Comparison of ENCODE assay signal across 11 cellular contexts in the genomic region with DNA sequence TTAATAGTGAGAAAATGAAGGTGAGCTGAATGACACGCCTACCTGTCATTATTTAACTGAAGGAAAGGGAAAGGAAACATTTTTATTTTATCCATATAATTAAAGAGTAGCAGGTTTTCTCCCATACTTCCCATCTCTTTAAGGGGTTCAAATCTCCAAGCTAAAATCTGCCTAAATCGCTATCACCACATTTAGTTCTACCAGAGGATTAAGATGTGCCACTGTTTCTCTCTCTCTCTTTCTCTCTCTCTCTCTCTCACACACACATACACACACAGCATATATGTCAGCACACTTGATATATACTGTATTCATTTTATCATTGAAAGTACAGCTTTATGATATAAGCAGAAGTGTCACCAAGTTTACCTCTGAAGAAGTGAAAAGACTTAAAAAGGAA. TPM values are rescaled to one million over a fixed set of nuclear protein-coding genes. Genes with fewer than 3 reads are reported as not detected.
DNase-seq lines count a peak whose midpoint lies in the region; ATAC-seq, FAIRE-seq and TF ChIP-seq lines count a peak whose summit lies in the region.
"Had no signal": no experiment of that assay in that cellular context is flagged by ENCODE, and none has a peak within 500 bp of the region (broad histone marks: within the 10 kb centered on the region; RNA-seq: fewer than 3 reads in every experiment).

No MANE protein-coding gene starts in this region.

- TF ChIP-seq CTCF in Loucy (conservative IDR thresholded peaks at IDR 0.05; ENCODE audit: low read length), result no peak
- TF ChIP-seq CTCF in GM12878 (IDR thresholded peaks at IDR 0.05 in 2 of 3, conservative IDR thresholded peaks at IDR 0.05 in 1 of 3; ENCODE audit: control insufficient read depth in 2 of 3, extremely low read depth in 1 of 3, insufficient read depth in 1 of 3, low read depth in 3 of 3, low read length in 3 of 3), result no peak
- no peak for TF ChIP-seq CTCF in nephron progenitor cell (IDR thresholded peaks at IDR 0.05)
- TF ChIP-seq CTCF in GM20000 (IDR thresholded peaks at IDR 0.05; ENCODE audit: extremely low read depth, missing control alignments), result no peak

- no TSS peak for BruUV-seq in GM12878 (replicated peaks; lab: Mats Ljungman, UMichigan)

- RAD21 ChIA-PET in GM12878 (lab: Charles Lee; ENCODE audit: unreplicated experiment), result interaction anchor here (0.7 to 19.4 kb wide), 10 partner anchors 9 to 124 kb away, joined by 3 to 294 read pairs (median 10); partner anchors contain the start of gene GPR155

- no peaks in the 10 kb centered on the region for H3K27me3 Mint-ChIP-seq in CD8-positive, alpha-beta memory T cell
- no peaks in the 10 kb centered on the region for H3K27me3 Mint-ChIP-seq in nephron progenitor cell (ENCODE audit: low read depth, poor library complexity)

- no peak for TF ChIP-seq POLR2A in GM12878 (IDR thresholded peaks at IDR 0.05; ENCODE audit: low read depth, low read length)

- TF ChIP-seq RAD21 in GM12878 (IDR thresholded peaks at IDR 0.05; ENCODE audit: insufficient read depth, low read depth, low read length), result no peak

- ATAC-seq in GM12878 (peak; percentile 9), HG03097 (IDR thresholded peaks at IDR 0.05; ENCODE audit: low FRiP score, unreplicated experiment) (no peak), HG02763 (IDR thresholded peaks at IDR 0.05; ENCODE audit: unreplicated experiment) (no peak)

- H3K36me3 ChIP-seq in CD8-positive, alpha-beta memory T cell (ENCODE audit: insufficient read depth, low read length), result peaks cover 7% of the 10 kb centered on the region
- no peaks in the 10 kb centered on the region for H3K36me3 ChIP-seq in Loucy (ENCODE audit: insufficient read depth, low read length)
- H3K36me3 ChIP-seq in GM12878 (ENCODE audit: control insufficient read depth in 2 of 2, insufficient read depth in 2 of 2, low read length in 1 of 2), result peaks cover 4 to 6% of the 10 kb centered on the region in 2 experiments
- H3K36me3 ChIP-seq: cardiac muscle cell had no signal

- intact Hi-C loops in GM12878 (cut with micrococcal nuclease; ENCODE audit: unreplicated experiment), result loop anchor here (10.0 kb wide), 1 partner anchor 630 kb away; the partner anchor contains the start of gene SP3

- SMC1A ChIA-PET in GM12878 (lab: Charles Lee; ENCODE audit: uncharacterized antibody, unreplicated experiment), result interaction anchor here (1.0 to 31.8 kb wide), 11 partner anchors 13 to 103 kb away, joined by 3 to 537 read pairs (median 19); partner anchors contain the start of gene WIPF1

- H3F3A ChIP-seq in Loucy (ENCODE audit: low read depth), result peaks cover 9% of the 10 kb centered on the region

- peaks cover 52% of the 10 kb centered on the region for H3K4me1 ChIP-seq in CD8-positive, alpha-beta memory T cell (ENCODE audit: insufficient read depth, low read length)
- H3K4me1 ChIP-seq in Loucy (ENCODE audit: insufficient read depth, low read length, poor library complexity, severe bottlenecking) (peaks cover 83% of the 10 kb centered on the region), GM12878 (ENCODE audit: control insufficient read depth, insufficient read depth, low read length) (peaks cover 28% of the 10 kb centered on the region)

- in situ Hi-C loops in GM12878 (cut with MboI), result loop anchor here (25.0 kb wide), 1 partner anchor 93 kb away; no protein-coding TSS in a partner anchor

- H3K9ac ChIP-seq in Loucy (ENCODE audit: low read depth, low read length, poor library complexity, severe bottlenecking) (peak overlapping the region; percentile 82), GM12878 (ENCODE audit: control insufficient read depth, insufficient read depth, low read length) (peak overlapping the region; percentile 90)

- H3K27ac Mint-ChIP-seq in CD8-positive, alpha-beta memory T cell, result peak overlapping the region; percentile 93 to 99 (median 98)
- peak overlapping the region; percentile 56 for H3K27ac Mint-ChIP-seq in nephron progenitor cell

- POLR2A ChIA-PET in CD8-positive, alpha-beta memory T cell (lab: Charles Lee), result interaction anchor here (0.6 to 2.2 kb wide), 9 partner anchors 9 to 631 kb away, joined by 3 to 12 read pairs (median 5); partner anchors contain the start of gene SCRN3
- POLR2A ChIA-PET in GM12878 (lab: Charles Lee), result interaction anchor here (0.7 to 11.7 kb wide), 12 partner anchors 9 to 345 kb away, joined by 3 to 246 read pairs (median 7); partner anchors contain the start of gene GPR155

- H3K4me3 ChIP-seq in CD8-positive, alpha-beta memory T cell (ENCODE audit: low read length), result peak overlapping the region; percentile 61
- H3K4me3 ChIP-seq in Loucy (ENCODE audit: low read length, poor library complexity, severe bottlenecking) (peak overlapping the region; percentile 76), GM12878 (peak overlapping the region; percentile 58)
- H3K4me3 ChIP-seq: cardiac muscle cell had no signal

- FAIRE-seq in GM12878 (lab: Jason Lieb, UNC), result no peak

- DNase-seq in CD8-positive, alpha-beta memory T cell, result peak in 2 of 5 donors; percentile 36 to 42
- no peak for DNase-seq in GM12878 (ENCODE audit: low read depth, low spot score)
- DNase-seq in nephron progenitor cell, result no peak
- no peak for DNase-seq in amniotic stem cell (lab: John Stamatoyannopoulos, UW)
- no peak for DNase-seq in GM20000 (ENCODE audit: low spot score)
- DNase-seq: foreskin keratinocyte, Right ventricle myocardium superior had no signal

- peak overlapping the region; percentile 68 for H3K27ac ChIP-seq in CD8-positive, alpha-beta memory T cell (ENCODE audit: low read depth, low read length)
- H3K27ac ChIP-seq in GM12878 (ENCODE audit: control insufficient read depth, insufficient read depth), result peak overlapping the region; percentile 95

- H3K79me2 ChIP-seq in Loucy (ENCODE audit: insufficient read depth, low read length) (peaks cover 92% of the 10 kb centered on the region), GM12878 (ENCODE audit: control insufficient read depth, insufficient read depth, low read length) (peaks cover 99% of the 10 kb centered on the region)

- no peaks in the 10 kb centered on the region for H3K27me3 ChIP-seq in CD8-positive, alpha-beta memory T cell (ENCODE audit: insufficient read depth, low read length, poor library complexity, severe bottlenecking)
- no peaks in the 10 kb centered on the region for H3K27me3 ChIP-seq in Loucy (ENCODE audit: insufficient read depth, low read length, poor library complexity, severe bottlenecking)
- no peaks in the 10 kb centered on the region for H3K27me3 ChIP-seq in GM12878 (replicated peaks in 1 of 2; ENCODE audit: control insufficient read depth in 2 of 2, insufficient read depth in 2 of 2, low read length in 1 of 2)
- H3K27me3 ChIP-seq: cardiac muscle cell, foreskin keratinocyte had no signal

- peaks cover 11 to 70% (median 23%) of the 10 kb centered on the region in 3 donors for H3K36me3 Mint-ChIP-seq in CD8-positive, alpha-beta memory T cell
- peaks cover 9% of the 10 kb centered on the region for H3K36me3 Mint-ChIP-seq in nephron progenitor cell (ENCODE audit: low read depth)

- TF ChIP-seq EP300 in GM12878 (IDR thresholded peaks at IDR 0.05; ENCODE audit: borderline replicate concordance in 1 of 2, control insufficient read depth in 1 of 2, low read depth in 2 of 2, low read length in 2 of 2), result no peak

- H4K20me1 ChIP-seq in Loucy (ENCODE audit: insufficient read depth, low read length, poor library complexity, severe bottlenecking), result peaks cover 8% of the 10 kb centered on the region
- H4K20me1 ChIP-seq in GM12878 (ENCODE audit: control insufficient read depth, insufficient read depth), result no peaks in the 10 kb centered on the region

- H3K9me2 ChIP-seq in Loucy (replicated peaks; ENCODE audit: low read depth, low read length), result no peaks in the 10 kb centered on the region

- H2AFZ ChIP-seq in Loucy (ENCODE audit: low read length) (no peak overlapping the region), GM12878 (ENCODE audit: control insufficient read depth, low read depth, low read length) (no peak overlapping the region)

- CTCF ChIA-PET in CD8-positive, alpha-beta memory T cell (lab: Charles Lee), result interaction anchor here (0.7 to 12.7 kb wide), 11 partner anchors 9 to 132 kb away, joined by 3 to 167 read pairs (median 9); no protein-coding TSS in a partner anchor
- CTCF ChIA-PET in GM12878 (lab: Yijun Ruan, JAX), result interaction anchor here (0.9 to 31.2 kb wide), 14 partner anchors 9 to 154 kb away, joined by 3 to 534 read pairs (median 6); partner anchors contain the start of gene GPR155

- WGBS in GM12878 (ENCODE audit: insufficient coverage, insufficient replicate concordance, low lambda C conversion rate, missing lambda C conversion rate), result 0% methylated on average over 2 of the region's 2 CpGs

- peaks cover 0 to 2% (median 0%) of the 10 kb centered on the region in 5 donors for H3K9me3 Mint-ChIP-seq in CD8-positive, alpha-beta memory T cell
- peaks cover 4% of the 10 kb centered on the region for H3K9me3 Mint-ChIP-seq in nephron progenitor cell

- peak overlapping the region; percentile 81 for H3K4me2 ChIP-seq in Loucy (ENCODE audit: low read depth, low read length, poor library complexity, severe bottlenecking)
- H3K4me2 ChIP-seq in GM12878 (ENCODE audit: control insufficient read depth, insufficient read depth), result peak overlapping the region; percentile 87

- peaks cover 56 to 69% (median 57%) of the 10 kb centered on the region in 3 donors for H3K4me1 Mint-ChIP-seq in CD8-positive, alpha-beta memory T cell
- peaks cover 19% of the 10 kb centered on the region for H3K4me1 Mint-ChIP-seq in nephron progenitor cell

- H3K4me3 Mint-ChIP-seq in CD8-positive, alpha-beta memory T cell, result peak overlapping the region; percentile 86 to 99 (median 98)
- H3K4me3 Mint-ChIP-seq in nephron progenitor cell, result peak overlapping the region; percentile 35

- no peaks in the 10 kb centered on the region for H3K9me3 ChIP-seq in CD8-positive, alpha-beta memory T cell (ENCODE audit: low read length)
- H3K9me3 ChIP-seq in Loucy (ENCODE audit: insufficient read depth, low read depth, low read length) (no peaks in the 10 kb centered on the region), GM12878 (replicated peaks; ENCODE audit: control insufficient read depth, insufficient read depth, low read length) (no peaks in the 10 kb centered on the region)

RNA-seq across cellular contexts. Expression of gene WIPF1, which starts 3.2 kb away (rescaled TPM):
- total RNA-seq in CD8-positive, alpha-beta memory T cell, result 100 to 1,000 TPM; 317 to 326 TPM
- polyA plus RNA-seq in CD8-positive, alpha-beta memory T cell, result 200 TPM
- 126 and 131 TPM in 2 replicates for total RNA-seq in GM12878 (2013; cell fraction: nucleolus; rRNA removed)
- 23.9 and 25.2 TPM in 2 replicates for total RNA-seq in GM12878 (2014; rRNA removed)
- 52.1 and 57.1 TPM in 2 replicates for total RNA-seq in GM12878 (2014; rRNA removed; fragmentation: Illumina TruSeq; extraction: Trizol)
- total RNA-seq in GM12878 (2021), result 135 and 141 TPM in 2 replicates
- polyA plus RNA-seq in GM12878 (2011; ENCODE audit: low read depth), result 45.3 TPM
- 96.8 and 110 TPM in 2 replicates for polyA plus RNA-seq in GM12878 (2011; rRNA removed)
- polyA plus RNA-seq in GM12878 (2011; cell fraction: cytosol; rRNA removed), result 103 and 160 TPM in 2 replicates
- polyA plus RNA-seq in GM12878 (2011; cell fraction: nucleus; rRNA removed), result 112 and 138 TPM in 2 replicates
- polyA plus RNA-seq in GM12878 (2012), result 115 and 116 TPM in 2 replicates
- 185 and 188 TPM in 2 replicates for polyA plus RNA-seq in GM12878 (2014; fragmentation: Illumina TruSeq; extraction: Trizol)
- polyA plus RNA-seq in GM12878 (2014; fragmentation: Nextera tagmentation; extraction: Ambion mirVana), result 10 to 100 TPM; 23.1 to 28.6 TPM
- 66.7 and 68.8 TPM in 2 replicates for polyA plus RNA-seq in GM12878 (2014; rRNA removed)
- 10 to 100 TPM; 71.2 to 77.5 TPM for polyA plus RNA-seq in GM12878 (2016; fragmentation: Nextera tagmentation; extraction: Ambion mirVana)
- 114 and 136 TPM in 2 replicates for polyA minus RNA-seq in GM12878 (2011; rRNA and poly(A)+ RNA removed)
- 56.0 and 63.3 TPM in 2 replicates for polyA minus RNA-seq in GM12878 (2011; cell fraction: cytosol; rRNA and poly(A)+ RNA removed)
- polyA minus RNA-seq in GM12878 (2011; cell fraction: nucleus; rRNA and poly(A)+ RNA removed), result 84.1 and 152 TPM in 2 replicates
